ENCODE assay signal across 22 cellular contexts in the genomic region with DNA sequence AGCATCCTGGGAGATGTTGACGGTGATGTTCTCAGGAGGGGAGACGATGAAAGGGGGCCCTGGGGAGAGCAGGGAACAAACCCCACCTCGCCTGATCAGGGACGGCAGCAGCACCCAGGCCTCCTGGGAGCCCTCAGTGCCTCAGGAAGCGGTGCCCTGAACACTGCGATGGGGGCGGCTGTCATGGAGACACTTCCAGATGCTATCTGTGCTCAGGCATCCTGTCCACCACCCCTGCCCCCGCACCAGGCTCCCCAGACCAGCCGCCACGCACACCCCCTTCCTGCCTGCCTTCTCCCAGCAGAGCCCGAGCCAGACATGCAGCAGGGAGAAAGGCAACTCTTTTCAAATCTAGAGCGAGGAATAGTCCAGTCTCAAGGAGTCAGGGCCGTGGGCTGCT. TPM values are rescaled to one million over a fixed set of nuclear protein-coding genes. Genes with fewer than 3 reads are reported as not detected.
DNase-seq lines count a peak whose midpoint lies in the region; FAIRE-seq and TF ChIP-seq lines count a peak whose summit lies in the region.
"Had no signal": no experiment of that assay in that cellular context is flagged by ENCODE, and none has a peak within 500 bp of the region (broad histone marks: within the 10 kb centered on the region; RNA-seq: fewer than 3 reads in every experiment).

No MANE protein-coding gene starts in this region.

- no peak overlapping the region for H4K5ac ChIP-seq in H1 (ENCODE audit: insufficient read length, low read depth, low read length)

- H3K56ac ChIP-seq in H1 (replicated peaks; ENCODE audit: insufficient read length, low read depth, low read length) = no peak overlapping the region

- H3K9ac ChIP-seq in NT2/D1 (ENCODE audit: insufficient read length, low read depth) (peak overlapping the region; percentile 42), H1 (replicated peaks in 1 of 4; ENCODE audit: extremely low read depth in 1 of 4, low read depth in 3 of 4, low read length in 3 of 4) (no peak overlapping the region), parathyroid adenoma (no peak overlapping the region)
- H3K9ac ChIP-seq: KMS-11 had no signal

- H2AFZ ChIP-seq in H1 (ENCODE audit: low read length) (no peak overlapping the region), parathyroid adenoma (peak overlapping the region; percentile 28)

- H3K4me1 ChIP-seq in NT2/D1 (ENCODE audit: insufficient read depth, insufficient read length) = peaks cover 10% of the 10 kb centered on the region
- H3K4me1 ChIP-seq in H1 (replicated peaks in 1 of 4; ENCODE audit: control insufficient read depth in 3 of 4, insufficient read depth in 4 of 4, low read length in 3 of 4) = no peaks in the 10 kb centered on the region; a peak in 1 of 7 replicates
- H3K4me1 ChIP-seq in parathyroid adenoma = peaks cover 9% of the 10 kb centered on the region

- 83% methylated on average over 13 of the region's 13 CpGs; no CpG with 5 or more reads in 1 of the 2 experiments for WGBS in H1 (ENCODE audit: extremely low coverage in 1 of 2, insufficient coverage in 1 of 2, insufficient read length in 1 of 2, insufficient replicate concordance in 2 of 2, low coverage in 1 of 2, low lambda C conversion rate in 2 of 2, missing lambda C conversion rate in 1 of 2), 2 experiments

- peaks cover 3 to 11% of the 10 kb centered on the region in 2 experiments for H4K20me1 ChIP-seq in H1 (replicated peaks in 1 of 2; ENCODE audit: control insufficient read depth in 1 of 2, insufficient read depth in 2 of 2, low read length in 2 of 2)

- peak; percentile 11 for DNase-seq in NCI-H1436 (lab: John Stamatoyannopoulos, UW)
- DNase-seq in NCI-H1436 treated with DMSO at 0.1 percent for 48 hours (lab: John Stamatoyannopoulos, UW) = no peak
- no peak for DNase-seq in NT2/D1 (ENCODE audit: low read depth, low spot score)
- no peak for DNase-seq in H1 (ENCODE audit: low read depth in 1 of 2, low spot score in 2 of 2)
- DNase-seq in T1000 (lab: John Stamatoyannopoulos, UW) = no peak
- no peak for DNase-seq in NCI-H1105 (lab: John Stamatoyannopoulos, UW)
- DNase-seq in NCI-H1048 (lab: John Stamatoyannopoulos, UW) = no peak
- DNase-seq: CD4-positive, alpha-beta T cell; HFFc6; NCI-H1694; NCI-H524; NCI-H82; PC-3; RPMI8226; SW 1271 had no signal

- peaks cover 0 to 4% of the 10 kb centered on the region in 2 experiments; a peak in 1 of 4 replicates for H3K79me2 ChIP-seq in H1 (ENCODE audit: control insufficient read depth in 1 of 2, insufficient read depth in 2 of 2, low read length in 2 of 2)
- H3K79me2 ChIP-seq in parathyroid adenoma = no peaks in the 10 kb centered on the region

- no peak for FAIRE-seq in H1 (lab: Jason Lieb, UNC)
- FAIRE-seq: GM12892, GM18507, H54 had no signal

- peaks cover 28% of the 10 kb centered on the region for H3K36me3 ChIP-seq in NT2/D1 (ENCODE audit: insufficient read depth, insufficient read length, low read length)
- peaks cover 0 to 27% (median 13%) of the 10 kb centered on the region in 4 experiments; a peak in 6 of 8 replicates for H3K36me3 ChIP-seq in H1 (ENCODE audit: control insufficient read depth in 2 of 4, insufficient read depth in 4 of 4, low read length in 3 of 4)
- H3K36me3 ChIP-seq in parathyroid adenoma (ENCODE audit: control insufficient read depth, insufficient read depth, low read length) = no peaks in the 10 kb centered on the region

- H3K14ac ChIP-seq in H1 (ENCODE audit: insufficient read length) = no peak overlapping the region

- TF ChIP-seq CTCF in H1 (IDR thresholded peaks at IDR 0.05; ENCODE audit: control extremely low read depth in 1 of 3, insufficient read depth in 1 of 3, low read depth in 1 of 3, low read length in 3 of 3) = no peak
- TF ChIP-seq CTCF in parathyroid adenoma (IDR thresholded peaks at IDR 0.05) = no peak

- H2AK5ac ChIP-seq in H1 (ENCODE audit: low read depth, low read length) = no peak overlapping the region

- H3K9me3 ChIP-seq in NT2/D1 (ENCODE audit: insufficient read depth, low read length) = peaks cover 5% of the 10 kb centered on the region; the same call in 1 of the 2 replicates
- H3K9me3 ChIP-seq in H1 (ENCODE audit: insufficient read depth in 2 of 2, low read depth in 1 of 2, low read length in 1 of 2) = peaks cover 0 to 7% of the 10 kb centered on the region in 2 experiments; a peak in 1 of 4 replicates
- no peaks in the 10 kb centered on the region for H3K9me3 ChIP-seq in parathyroid adenoma (ENCODE audit: control insufficient read depth, low read length)

- no peak for TF ChIP-seq EP300 in H1 (IDR thresholded peaks at IDR 0.05; ENCODE audit: borderline replicate concordance in 1 of 2, low read depth in 2 of 2, low read length in 2 of 2)

- POLR2A ChIA-PET in H1 (lab: Charles Lee; ENCODE audit: partially characterized antibody) = no interaction called here

- H3K4me3 ChIP-seq in NT2/D1 (ENCODE audit: insufficient read length, low read depth) (no peak overlapping the region), H1 (ENCODE audit: extremely low read depth in 1 of 4, insufficient read depth in 2 of 4, low read depth in 3 of 4, low read length in 4 of 4) (no peak overlapping the region), parathyroid adenoma (ENCODE audit: low read depth, low read length) (no peak overlapping the region)

- no peak overlapping the region for H3K4me2 ChIP-seq in H1 (ENCODE audit: insufficient read depth in 1 of 2, low read depth in 2 of 2, low read length in 2 of 2)
- no peak overlapping the region for H3K4me2 ChIP-seq in parathyroid adenoma (ENCODE audit: low read length)
- H3K4me2 ChIP-seq: KMS-11 had no signal

- H2BK5ac ChIP-seq in H1 (ENCODE audit: low read depth, low read length) = no peak overlapping the region

- no peak overlapping the region for H2BK120ac ChIP-seq in H1 (replicated peaks; ENCODE audit: low read depth, low read length)

- no peak overlapping the region for H3K18ac ChIP-seq in H1 (ENCODE audit: extremely low read depth, low read length)

- TF ChIP-seq POLR2A in H1 (IDR thresholded peaks at IDR 0.05; ENCODE audit: control extremely low read depth in 1 of 2, low read depth in 2 of 2, low read length in 2 of 2) = no peak

- H3K27me3 ChIP-seq in NT2/D1 (ENCODE audit: insufficient read depth, insufficient read length) = no peaks in the 10 kb centered on the region
- no peaks in the 10 kb centered on the region for H3K27me3 ChIP-seq in H1 (replicated peaks in 1 of 4; ENCODE audit: control insufficient read depth in 3 of 4, extremely low read depth in 1 of 4, insufficient read depth in 3 of 4, low read length in 3 of 4)
- no peaks in the 10 kb centered on the region for H3K27me3 ChIP-seq in parathyroid adenoma (ENCODE audit: control insufficient read depth, insufficient read depth, low read length)

- H2BK15ac ChIP-seq in H1 (ENCODE audit: low read length) = no peak overlapping the region

- H2BK12ac ChIP-seq in H1 (ENCODE audit: low read depth, low read length) = no peak overlapping the region

- peaks cover 4% of the 10 kb centered on the region; the same call in 1 of the 2 replicates for H3K79me1 ChIP-seq in H1 (ENCODE audit: low read depth, low read length)

- CTCF ChIA-PET in H1 (lab: Charles Lee; ENCODE audit: partially characterized antibody) = interaction anchor here (3.3 to 3.4 kb wide), 2 partner anchors 12 kb away, joined by 21 to 27 read pairs; no protein-coding TSS in a partner anchor

- peak overlapping the region; percentile 18; the same call in 1 of the 2 replicates for H4K8ac ChIP-seq in H1 (ENCODE audit: extremely low read depth, insufficient read depth, low read length)

- no peak overlapping the region for H4K91ac ChIP-seq in H1 (replicated peaks; ENCODE audit: insufficient read length, low read length)

- H3K27ac ChIP-seq in H1 (ENCODE audit: low read depth, low read length) = no peak overlapping the region
- peak overlapping the region; percentile 66 for H3K27ac ChIP-seq in parathyroid adenoma
- H3K27ac ChIP-seq: 22Rv1, KMS-11 had no signal

- no peaks in the 10 kb centered on the region for H3K23me2 ChIP-seq in H1 (ENCODE audit: low read depth, low read length)

- TF ChIP-seq RAD21 in H1 (IDR thresholded peaks at IDR 0.05 in 1 of 2, conservative IDR thresholded peaks at IDR 0.05 in 1 of 2; ENCODE audit: low read depth in 2 of 2, low read length in 2 of 2) = no peak

- no peak overlapping the region for H3K23ac ChIP-seq in H1 (ENCODE audit: insufficient read length)

- no peak overlapping the region for H2BK20ac ChIP-seq in H1 (ENCODE audit: low read length)

- H3K4ac ChIP-seq in H1 (replicated peaks; ENCODE audit: insufficient read length, low read depth, low read length) = no peak overlapping the region

TF ChIP-seq in H1, 55 proteins besides CTCF, POLR2A, EP300 and RAD21 (continues in another document):
- TF ChIP-seq SIN3A (conservative IDR thresholded peaks at IDR 0.05 in 1 of 2, IDR thresholded peaks at IDR 0.05 in 1 of 2; ENCODE audit: low read depth in 1 of 2, low read length in 2 of 2) = no peak
- TF ChIP-seq CBX8 (IDR thresholded peaks at IDR 0.05; ENCODE audit: borderline replicate concordance, low read depth, low read length) = no peak
- no peak for TF ChIP-seq CEBPB (IDR thresholded peaks at IDR 0.05; ENCODE audit: low read depth, low read length)
- TF ChIP-seq SP4 (IDR thresholded peaks at IDR 0.05; ENCODE audit: low read length) = no peak
- no peak for TF ChIP-seq CTBP2 (IDR thresholded peaks at IDR 0.05; ENCODE audit: borderline replicate concordance, insufficient read depth, insufficient read length, low read length)
- no peak for TF ChIP-seq CHD1 (IDR thresholded peaks at IDR 0.05; ENCODE audit: low read depth, low read length)
- TF ChIP-seq ASH2L (IDR thresholded peaks at IDR 0.05; ENCODE audit: low read length) = no peak
- no peak for TF ChIP-seq EGR1 (IDR thresholded peaks at IDR 0.05; ENCODE audit: borderline replicate concordance, low read depth, low read length)
- no peak for TF ChIP-seq BRCA1 (IDR thresholded peaks at IDR 0.05; ENCODE audit: low read depth, low read length)
- no peak for TF ChIP-seq ZNF274 (IDR thresholded peaks at IDR 0.05; ENCODE audit: borderline replicate concordance, extremely low read depth, low read length)
- no peak for TF ChIP-seq JUN (IDR thresholded peaks at IDR 0.05; ENCODE audit: low read depth, low read length)
- no peak for TF ChIP-seq POU5F1 (IDR thresholded peaks at IDR 0.05; ENCODE audit: low read depth, low read length)
- no peak for TF ChIP-seq GTF2F1 (IDR thresholded peaks at IDR 0.05; ENCODE audit: borderline replicate concordance, low read depth, low read length)
- TF ChIP-seq YY1 (IDR thresholded peaks at IDR 0.05; ENCODE audit: low read depth, low read length) = no peak

RNA-seq across cellular contexts. Expression of a gene that starts 20.6 kb away (rescaled TPM):
- 42.3 and 49.2 TPM in 2 replicates for total RNA-seq in H1 (2021; fragmentation: NEBNext Ultra II Directional; extraction: Animal tissue kit (Norgen Biotek cat#: 25700))
- 16.5 and 23.6 TPM in 2 replicates for polyA plus RNA-seq in H1 (2011; rRNA removed)
- polyA plus RNA-seq in H1 (2011; cell fraction: cytosol; rRNA removed) = 15.7 TPM
- polyA plus RNA-seq in H1 (2011; cell fraction: nucleus; rRNA removed) = 61.7 TPM
- 13.6 to 23.1 TPM (median 21.3 TPM) in 4 replicates for polyA plus RNA-seq in H1 (2012, experiment 1 of 2)
- 8.1 TPM for polyA plus RNA-seq in H1 (2012, experiment 2 of 2)
- polyA plus RNA-seq in H1 (2013, experiment 1 of 2) = 15.1 TPM
- polyA plus RNA-seq in H1 (2013, experiment 2 of 2) = 14.1 TPM
- polyA minus RNA-seq in H1 (2011; rRNA and poly(A)+ RNA removed) = 73.6 and 79.6 TPM in 2 replicates
- polyA minus RNA-seq in H1 (2011; cell fraction: cytosol; rRNA and poly(A)+ RNA removed) = 29.4 TPM
- polyA minus RNA-seq in H1 (2011; cell fraction: nucleus; rRNA and poly(A)+ RNA removed) = 44.5 TPM
- total RNA-seq: HFFc6 had no signal
- polyA plus RNA-seq: AG04450 had no signal
